22 cellular contexts compared by ENCODE assay signal in genomic region chr3:55570361-55570760, GRCh38.
DNase-seq lines count a peak whose midpoint lies in the region; ATAC-seq and TF ChIP-seq lines count a peak whose summit lies in the region.
"Had no signal": no experiment of that assay in that cellular context is flagged by ENCODE, and none has a peak within 500 bp of the region (broad histone marks: within the 10 kb centered on the region; RNA-seq: fewer than 3 reads in every experiment).

No MANE protein-coding gene starts in this region.

- H3K27ac ChIP-seq in smooth muscle cell (ENCODE audit: low read depth) (peak overlapping the region; percentile 67), upper lobe of right lung (no peak overlapping the region)
- H3K27ac ChIP-seq: dorsolateral prefrontal cortex, KMS-11, left lung, stomach, tibial nerve had no signal

- no peaks in the 10 kb centered on the region for H3K9me3 ChIP-seq in smooth muscle cell (replicated peaks; ENCODE audit: low read depth)
- H3K9me3 ChIP-seq in upper lobe of right lung = no peaks in the 10 kb centered on the region
- H3K9me3 ChIP-seq: left lung, stomach, tibial nerve had no signal

- H3K4me2 ChIP-seq in smooth muscle cell = peak overlapping the region; percentile 48
- H3K4me2 ChIP-seq: KMS-11 had no signal

- no peak overlapping the region for H3K4me3 ChIP-seq in smooth muscle cell
- no peak overlapping the region for H3K4me3 ChIP-seq in upper lobe of right lung
- H3K4me3 ChIP-seq: dorsolateral prefrontal cortex, left lung, stomach, tibial nerve had no signal

- intact Hi-C loops in upper lobe of right lung (cut with DNase I) = no loop called here

- H3K79me2 ChIP-seq in smooth muscle cell (ENCODE audit: low read depth) = no peaks in the 10 kb centered on the region

- TF ChIP-seq CTCF in smooth muscle cell (IDR thresholded peaks at IDR 0.05; ENCODE audit: borderline replicate concordance, insufficient read depth, poor library complexity, severe bottlenecking) (no peak), upper lobe of right lung (IDR thresholded peaks at IDR 0.05) (no peak)

- peaks cover 5% of the 10 kb centered on the region for H3K4me1 ChIP-seq in smooth muscle cell (ENCODE audit: low read depth)
- peaks cover 3% of the 10 kb centered on the region for H3K4me1 ChIP-seq in upper lobe of right lung
- H3K4me1 ChIP-seq: left lung, tibial nerve had no signal

- H3K27me3 ChIP-seq in smooth muscle cell (ENCODE audit: low read depth) (no peaks in the 10 kb centered on the region), upper lobe of right lung (no peaks in the 10 kb centered on the region)
- H3K27me3 ChIP-seq: dorsolateral prefrontal cortex, stomach, tibial nerve had no signal

- no peaks in the 10 kb centered on the region for H4K20me1 ChIP-seq in smooth muscle cell (ENCODE audit: low read depth)

- no peak overlapping the region for H2AFZ ChIP-seq in smooth muscle cell (ENCODE audit: low read depth)

- H3K36me3 ChIP-seq in smooth muscle cell (ENCODE audit: low read depth) (no peaks in the 10 kb centered on the region), upper lobe of right lung (no peaks in the 10 kb centered on the region)
- H3K36me3 ChIP-seq: left lung, stomach, tibial nerve had no signal

- peak; percentile 69 for DNase-seq in M059J (ENCODE audit: low read depth)
- peak; percentile 52 for DNase-seq in astrocyte of the hippocampus (ENCODE audit: low read depth, low spot score)
- DNase-seq in left kidney (ENCODE audit: low read depth, low spot score) = peak; percentile 35
- no peak for DNase-seq in smooth muscle cell (lab: John Stamatoyannopoulos, UW; ENCODE audit: unreplicated experiment)
- no peak for DNase-seq in upper lobe of right lung
- no peak for DNase-seq in HUDEP-2 (lab: John Stamatoyannopoulos, UW; ENCODE audit: unreplicated experiment in 76 of 76)
- DNase-seq in NCI-H1092 treated with DMSO at 0.1 percent for 48 hours (lab: John Stamatoyannopoulos, UW) = no peak
- DNase-seq: activated CD4-positive, alpha-beta T cell treated with anti-CD3 and anti-CD28 coated beads for 4 hours; activated naive CD4-positive, alpha-beta T cell treated with Interleukin-2 at 50 U/mL for 16 hours; activated T-cell treated with anti-CD3 and anti-CD28 coated beads, Interleukin-2, amount 50 U/mL, for 4 hours; anterior cingulate cortex; CD4-positive, alpha-beta T cell; dorsolateral prefrontal cortex; head of caudate nucleus; left lung; midbrain; NCI-H146; NCI-H524 treated with DMSO at 0.1 percent for 48 hours; stimulated activated CD8-positive, alpha-beta memory T cell treated with anti-CD3 and anti-CD28 coated beads, Interleukin-4, amount 100 ng/mL, for 48 hours; stomach had no signal

- no peak for ATAC-seq in upper lobe of right lung
- ATAC-seq: activated T-cell treated with anti-CD3 and anti-CD28 coated beads, Interleukin-2, amount 50 U/mL, for 4 hours; left lung had no signal

- H3K9ac ChIP-seq in smooth muscle cell (ENCODE audit: low read depth) = no peak overlapping the region
- H3K9ac ChIP-seq: KMS-11 had no signal

- WGBS in smooth muscle cell (ENCODE audit: low lambda C conversion rate) = 35% methylated on average over 6 of the region's 6 CpGs

- peaks cover 16% of the 10 kb centered on the region for H3F3A ChIP-seq in smooth muscle cell (ENCODE audit: low read depth)

Comparison
In these comparisons a context has a peak if more than half of its experiments do, and no peak if none do; other contexts are left out.
1. DNase-seq: peak in M059J (single experiment), astrocyte of the hippocampus (single experiment) and left kidney (single experiment); none in smooth muscle cell (single experiment), upper lobe of right lung (single experiment), HUDEP-2 (0 of 76) and NCI-H1092 treated with DMSO at 0.1 percent for 48 hours (single experiment).